ENCODE assay signal across 1 cellular context in the genomic region with DNA sequence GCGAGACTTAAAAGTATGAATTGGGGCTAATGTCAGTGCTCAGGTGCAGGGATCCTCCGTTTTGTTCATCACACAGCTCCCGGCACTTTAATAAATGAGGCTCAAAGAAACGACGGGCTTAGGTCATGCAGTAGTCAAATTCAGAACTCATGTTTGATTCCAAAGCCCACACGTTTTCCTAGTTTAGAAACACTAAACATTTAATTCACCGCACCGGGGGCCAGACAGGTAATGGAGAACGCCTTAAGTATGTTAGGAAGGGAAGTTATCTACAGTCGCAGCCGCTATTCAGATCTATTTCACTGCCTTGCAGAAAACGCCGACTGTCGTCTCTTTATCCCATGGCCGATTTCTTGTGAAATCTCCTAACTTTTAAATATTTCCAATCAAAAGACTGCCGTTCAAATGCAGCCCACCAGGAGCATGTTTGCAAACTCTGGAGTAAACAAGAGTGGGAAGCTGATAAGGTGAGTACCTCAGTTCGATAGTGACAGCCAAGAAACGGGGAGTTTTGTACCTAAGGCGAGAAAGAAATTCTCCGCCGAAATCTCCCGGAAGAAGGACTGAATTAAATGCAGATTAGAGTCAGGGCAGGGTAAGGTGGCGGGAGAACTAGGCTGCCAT.
TF ChIP-seq lines count a peak whose summit lies in the region.

No MANE protein-coding gene starts in this region.

TF ChIP-seq in HepG2, 621 proteins besides CTCF, POLR2A, EP300 and RAD21:
- TF ChIP-seq POLR2AphosphoS5 (IDR thresholded peaks at IDR 0.05; ENCODE audit: low read depth, low read length): no peak
- TF ChIP-seq, protein P1, sequence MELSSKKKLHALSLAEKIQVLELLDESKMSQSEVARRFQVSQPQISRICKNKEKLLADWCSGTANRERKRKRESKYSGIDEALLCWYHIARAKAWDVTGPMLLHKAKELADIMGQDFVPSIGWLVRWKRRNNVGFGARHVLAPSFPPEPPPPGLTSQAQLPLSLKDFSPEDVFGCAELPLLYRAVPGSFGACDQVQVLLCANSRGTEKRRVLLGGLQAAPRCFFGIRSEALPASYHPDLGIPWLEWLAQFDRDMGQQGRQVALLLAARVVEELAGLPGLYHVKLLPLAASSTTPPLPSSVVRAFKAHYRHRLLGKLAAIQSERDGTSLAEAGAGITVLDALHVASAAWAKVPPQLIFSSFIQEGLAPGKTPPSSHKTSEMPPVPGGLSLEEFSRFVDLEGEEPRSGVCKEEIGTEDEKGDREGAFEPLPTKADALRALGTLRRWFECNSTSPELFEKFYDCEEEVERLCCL (CRISPR knock-in tag; IDR thresholded peaks at IDR 0.05; ENCODE audit: borderline replicate concordance): no peak
- TF ChIP-seq ARNTL (CRISPR knock-in tag; IDR thresholded peaks at IDR 0.05): no peak
- 0 out of 2 replicates have a peak, but pooled peaks have one; percentile 9 for TF ChIP-seq ZNF766 (CRISPR knock-in tag; IDR thresholded peaks at IDR 0.05; ENCODE audit: borderline replicate concordance)
- no peak for TF ChIP-seq SIX1 (CRISPR knock-in tag; IDR thresholded peaks at IDR 0.05; ENCODE audit: borderline replicate concordance)
- TF ChIP-seq REL (CRISPR knock-in tag; conservative IDR thresholded peaks at IDR 0.05): no peak
- no peak for TF ChIP-seq ZNF331 (CRISPR knock-in tag; IDR thresholded peaks at IDR 0.05)
- no peak for TF ChIP-seq NFE2L2 (IDR thresholded peaks at IDR 0.05; ENCODE audit: low read length)
- no peak for TF ChIP-seq SP2 (CRISPR knock-in tag; IDR thresholded peaks at IDR 0.05)
- TF ChIP-seq, protein P2, sequence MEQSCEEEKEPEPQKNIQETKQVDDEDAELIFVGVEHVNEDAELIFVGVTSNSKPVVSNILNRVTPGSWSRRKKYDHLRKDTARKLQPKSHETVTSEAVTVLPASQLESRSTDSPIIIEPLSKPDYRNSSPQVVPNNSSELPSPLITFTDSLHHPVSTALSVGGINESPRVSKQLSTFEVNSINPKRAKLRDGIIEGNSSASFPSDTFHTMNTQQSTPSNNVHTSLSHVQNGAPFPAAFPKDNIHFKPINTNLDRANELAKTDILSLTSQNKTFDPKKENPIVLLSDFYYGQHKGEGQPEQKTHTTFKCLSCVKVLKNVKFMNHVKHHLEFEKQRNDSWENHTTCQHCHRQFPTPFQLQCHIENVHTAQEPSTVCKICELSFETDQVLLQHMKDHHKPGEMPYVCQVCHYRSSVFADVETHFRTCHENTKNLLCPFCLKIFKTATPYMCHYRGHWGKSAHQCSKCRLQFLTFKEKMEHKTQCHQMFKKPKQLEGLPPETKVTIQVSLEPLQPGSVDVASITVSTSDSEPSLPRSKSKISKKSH (CRISPR knock-in tag; IDR thresholded peaks at IDR 0.05; ENCODE audit: borderline replicate concordance): no peak
- TF ChIP-seq ZNF883 (CRISPR knock-in tag; IDR thresholded peaks at IDR 0.05; ENCODE audit: not compliant biosample characterization): no peak
- no peak for TF ChIP-seq ZNF256 (CRISPR knock-in tag; conservative IDR thresholded peaks at IDR 0.05)
- TF ChIP-seq THYN1 (CRISPR knock-in tag; IDR thresholded peaks at IDR 0.05; ENCODE audit: borderline replicate concordance, low read depth): no peak
- TF ChIP-seq ZNF703 (CRISPR knock-in tag; IDR thresholded peaks at IDR 0.05; ENCODE audit: borderline replicate concordance): no peak
- 0 out of 2 replicates have a peak, but pooled peaks have one; percentile 7 for TF ChIP-seq ZNF775 (CRISPR knock-in tag; IDR thresholded peaks at IDR 0.05; ENCODE audit: borderline replicate concordance)
- TF ChIP-seq, protein P3, sequence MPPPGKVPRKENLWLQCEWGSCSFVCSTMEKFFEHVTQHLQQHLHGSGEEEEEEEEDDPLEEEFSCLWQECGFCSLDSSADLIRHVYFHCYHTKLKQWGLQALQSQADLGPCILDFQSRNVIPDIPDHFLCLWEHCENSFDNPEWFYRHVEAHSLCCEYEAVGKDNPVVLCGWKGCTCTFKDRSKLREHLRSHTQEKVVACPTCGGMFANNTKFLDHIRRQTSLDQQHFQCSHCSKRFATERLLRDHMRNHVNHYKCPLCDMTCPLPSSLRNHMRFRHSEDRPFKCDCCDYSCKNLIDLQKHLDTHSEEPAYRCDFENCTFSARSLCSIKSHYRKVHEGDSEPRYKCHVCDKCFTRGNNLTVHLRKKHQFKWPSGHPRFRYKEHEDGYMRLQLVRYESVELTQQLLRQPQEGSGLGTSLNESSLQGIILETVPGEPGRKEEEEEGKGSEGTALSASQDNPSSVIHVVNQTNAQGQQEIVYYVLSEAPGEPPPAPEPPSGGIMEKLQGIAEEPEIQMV (CRISPR knock-in tag; IDR thresholded peaks at IDR 0.05; ENCODE audit: low read depth): peak; percentile 1; the same call in 1 of the 2 replicates
- 0 out of 2 replicates have a peak, but pooled peaks have one; percentile 1 for TF ChIP-seq ATF7-NPFF (CRISPR knock-in tag; IDR thresholded peaks at IDR 0.05; ENCODE audit: low read depth)
- TF ChIP-seq ZNF556 (CRISPR knock-in tag; IDR thresholded peaks at IDR 0.05; ENCODE audit: borderline replicate concordance): no peak
- TF ChIP-seq, protein P4, sequence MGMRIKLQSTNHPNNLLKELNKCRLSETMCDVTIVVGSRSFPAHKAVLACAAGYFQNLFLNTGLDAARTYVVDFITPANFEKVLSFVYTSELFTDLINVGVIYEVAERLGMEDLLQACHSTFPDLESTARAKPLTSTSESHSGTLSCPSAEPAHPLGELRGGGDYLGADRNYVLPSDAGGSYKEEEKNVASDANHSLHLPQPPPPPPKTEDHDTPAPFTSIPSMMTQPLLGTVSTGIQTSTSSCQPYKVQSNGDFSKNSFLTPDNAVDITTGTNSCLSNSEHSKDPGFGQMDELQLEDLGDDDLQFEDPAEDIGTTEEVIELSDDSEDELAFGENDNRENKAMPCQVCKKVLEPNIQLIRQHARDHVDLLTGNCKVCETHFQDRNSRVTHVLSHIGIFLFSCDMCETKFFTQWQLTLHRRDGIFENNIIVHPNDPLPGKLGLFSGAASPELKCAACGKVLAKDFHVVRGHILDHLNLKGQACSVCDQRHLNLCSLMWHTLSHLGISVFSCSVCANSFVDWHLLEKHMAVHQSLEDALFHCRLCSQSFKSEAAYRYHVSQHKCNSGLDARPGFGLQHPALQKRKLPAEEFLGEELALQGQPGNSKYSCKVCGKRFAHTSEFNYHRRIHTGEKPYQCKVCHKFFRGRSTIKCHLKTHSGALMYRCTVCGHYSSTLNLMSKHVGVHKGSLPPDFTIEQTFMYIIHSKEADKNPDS (CRISPR knock-in tag; IDR thresholded peaks at IDR 0.05): no peak
- no peak for TF ChIP-seq ZKSCAN1 (IDR thresholded peaks at IDR 0.05; ENCODE audit: low read length)
- TF ChIP-seq, protein P5, sequence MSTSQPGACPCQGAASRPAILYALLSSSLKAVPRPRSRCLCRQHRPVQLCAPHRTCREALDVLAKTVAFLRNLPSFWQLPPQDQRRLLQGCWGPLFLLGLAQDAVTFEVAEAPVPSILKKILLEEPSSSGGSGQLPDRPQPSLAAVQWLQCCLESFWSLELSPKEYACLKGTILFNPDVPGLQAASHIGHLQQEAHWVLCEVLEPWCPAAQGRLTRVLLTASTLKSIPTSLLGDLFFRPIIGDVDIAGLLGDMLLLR (CRISPR knock-in tag; IDR thresholded peaks at IDR 0.05): no peak
- no peak for TF ChIP-seq SMARCC2 (IDR thresholded peaks at IDR 0.05)
- TF ChIP-seq, protein P6, sequence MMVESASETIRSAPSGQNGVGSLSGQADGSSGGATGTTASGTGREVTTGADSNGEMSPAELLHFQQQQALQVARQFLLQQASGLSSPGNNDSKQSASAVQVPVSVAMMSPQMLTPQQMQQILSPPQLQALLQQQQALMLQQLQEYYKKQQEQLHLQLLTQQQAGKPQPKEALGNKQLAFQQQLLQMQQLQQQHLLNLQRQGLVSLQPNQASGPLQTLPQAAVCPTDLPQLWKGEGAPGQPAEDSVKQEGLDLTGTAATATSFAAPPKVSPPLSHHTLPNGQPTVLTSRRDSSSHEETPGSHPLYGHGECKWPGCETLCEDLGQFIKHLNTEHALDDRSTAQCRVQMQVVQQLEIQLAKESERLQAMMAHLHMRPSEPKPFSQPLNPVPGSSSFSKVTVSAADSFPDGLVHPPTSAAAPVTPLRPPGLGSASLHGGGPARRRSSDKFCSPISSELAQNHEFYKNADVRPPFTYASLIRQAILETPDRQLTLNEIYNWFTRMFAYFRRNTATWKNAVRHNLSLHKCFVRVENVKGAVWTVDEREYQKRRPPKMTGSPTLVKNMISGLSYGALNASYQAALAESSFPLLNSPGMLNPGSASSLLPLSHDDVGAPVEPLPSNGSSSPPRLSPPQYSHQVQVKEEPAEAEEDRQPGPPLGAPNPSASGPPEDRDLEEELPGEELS (CRISPR knock-in tag; IDR thresholded peaks at IDR 0.05): no peak
- TF ChIP-seq, protein P7, sequence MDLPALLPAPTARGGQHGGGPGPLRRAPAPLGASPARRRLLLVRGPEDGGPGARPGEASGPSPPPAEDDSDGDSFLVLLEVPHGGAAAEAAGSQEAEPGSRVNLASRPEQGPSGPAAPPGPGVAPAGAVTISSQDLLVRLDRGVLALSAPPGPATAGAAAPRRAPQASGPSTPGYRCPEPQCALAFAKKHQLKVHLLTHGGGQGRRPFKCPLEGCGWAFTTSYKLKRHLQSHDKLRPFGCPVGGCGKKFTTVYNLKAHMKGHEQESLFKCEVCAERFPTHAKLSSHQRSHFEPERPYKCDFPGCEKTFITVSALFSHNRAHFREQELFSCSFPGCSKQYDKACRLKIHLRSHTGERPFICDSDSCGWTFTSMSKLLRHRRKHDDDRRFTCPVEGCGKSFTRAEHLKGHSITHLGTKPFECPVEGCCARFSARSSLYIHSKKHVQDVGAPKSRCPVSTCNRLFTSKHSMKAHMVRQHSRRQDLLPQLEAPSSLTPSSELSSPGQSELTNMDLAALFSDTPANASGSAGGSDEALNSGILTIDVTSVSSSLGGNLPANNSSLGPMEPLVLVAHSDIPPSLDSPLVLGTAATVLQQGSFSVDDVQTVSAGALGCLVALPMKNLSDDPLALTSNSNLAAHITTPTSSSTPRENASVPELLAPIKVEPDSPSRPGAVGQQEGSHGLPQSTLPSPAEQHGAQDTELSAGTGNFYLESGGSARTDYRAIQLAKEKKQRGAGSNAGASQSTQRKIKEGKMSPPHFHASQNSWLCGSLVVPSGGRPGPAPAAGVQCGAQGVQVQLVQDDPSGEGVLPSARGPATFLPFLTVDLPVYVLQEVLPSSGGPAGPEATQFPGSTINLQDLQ (CRISPR knock-in tag; IDR thresholded peaks at IDR 0.05): no peak
- TF ChIP-seq KMT2A (CRISPR knock-in tag; IDR thresholded peaks at IDR 0.05): no peak
- no peak for TF ChIP-seq HOXA9 (CRISPR knock-in tag; IDR thresholded peaks at IDR 0.05; ENCODE audit: borderline replicate concordance)
